18 cellular contexts compared by ENCODE assay signal in the genomic region with DNA sequence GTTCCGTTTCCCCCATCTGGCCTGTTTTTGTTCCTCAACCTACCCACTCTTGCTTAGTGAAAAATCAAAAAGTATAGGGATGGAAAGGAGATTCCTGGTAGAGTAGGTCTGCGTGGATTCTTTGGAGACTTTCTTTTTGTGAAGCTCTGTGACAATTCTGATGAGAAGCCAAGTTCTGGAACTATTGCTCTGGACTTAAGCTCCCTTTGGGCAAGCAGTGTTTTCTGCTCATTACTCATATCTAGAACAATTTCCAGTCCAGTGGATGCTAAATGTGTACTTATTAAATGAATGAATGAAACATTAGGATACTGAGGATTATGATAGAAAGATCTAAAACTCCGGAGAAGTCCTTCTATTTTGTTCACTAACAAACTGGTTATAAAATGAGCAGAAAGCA.
"Had no signal": no experiment of that assay in that cellular context is flagged by ENCODE, and none has a peak within 500 bp of the region (broad histone marks: within the 10 kb centered on the region; RNA-seq: fewer than 3 reads in every experiment).

No MANE protein-coding gene starts in this region.

- FAIRE-seq: endometrium had no signal

- H3K27me3 ChIP-seq: body of pancreas, hepatocyte, upper lobe of right lung had no signal

- H3K4me3 ChIP-seq: body of pancreas, hepatocyte, left ventricle myocardium inferior, prostate gland, upper lobe of right lung had no signal

- DNase-seq: activated B cell treated with CpG ODN at 0.5 μM for 24 hours; activated CD4-positive, alpha-beta memory T cell treated with anti-CD3 and anti-CD28 coated beads for 36 hours; activated CD4-positive, alpha-beta T cell treated with anti-CD3 and anti-CD28 coated beads for 48 hours; activated effector memory CD4-positive, alpha-beta T cell treated with anti-CD3 and anti-CD28 coated beads, Interleukin-2, amount 50 U/mL, for 16 hours; activated naive CD4-positive, alpha-beta T cell treated with anti-CD3 and anti-CD28 coated beads, Interleukin-2, amount 10 ng/mL, durations not matched to agents 7 days and 5 days; activated T-cell treated with anti-CD3 and anti-CD28 coated beads, Interleukin-2, amount 50 U/mL, for 72 hours; body of pancreas; foreskin melanocyte; glutamatergic neuron; left ventricle myocardium inferior; natural killer cell; stimulated activated CD4-positive, alpha-beta T cell treated with anti-CD3 and anti-CD28 coated beads, Interleukin-4, amount 100 ng/mL, for 24 hours; stimulated activated naive CD4-positive, alpha-beta T cell treated with Interleukin-2 at 50 U/mL for 16 hours; T1000; upper lobe of right lung had no signal

- H3K36me3 ChIP-seq: left ventricle myocardium inferior, prostate gland, upper lobe of right lung had no signal

- H3K4me2 ChIP-seq: hepatocyte had no signal

- ATAC-seq: activated T-cell treated with anti-CD3 and anti-CD28 coated beads, Interleukin-2, amount 50 U/mL, for 72 hours; body of pancreas; natural killer cell; upper lobe of right lung had no signal

- H3K27ac ChIP-seq: body of pancreas, left ventricle myocardium inferior, prostate gland, upper lobe of right lung had no signal

- H3K4me1 ChIP-seq: body of pancreas, left ventricle myocardium inferior, prostate gland, upper lobe of right lung had no signal

- H3K9me3 ChIP-seq: body of pancreas, left ventricle myocardium inferior, prostate gland, upper lobe of right lung had no signal

- H3K79me2 ChIP-seq: hepatocyte had no signal
